25 cellular contexts compared by ENCODE assay signal in the genomic region with DNA sequence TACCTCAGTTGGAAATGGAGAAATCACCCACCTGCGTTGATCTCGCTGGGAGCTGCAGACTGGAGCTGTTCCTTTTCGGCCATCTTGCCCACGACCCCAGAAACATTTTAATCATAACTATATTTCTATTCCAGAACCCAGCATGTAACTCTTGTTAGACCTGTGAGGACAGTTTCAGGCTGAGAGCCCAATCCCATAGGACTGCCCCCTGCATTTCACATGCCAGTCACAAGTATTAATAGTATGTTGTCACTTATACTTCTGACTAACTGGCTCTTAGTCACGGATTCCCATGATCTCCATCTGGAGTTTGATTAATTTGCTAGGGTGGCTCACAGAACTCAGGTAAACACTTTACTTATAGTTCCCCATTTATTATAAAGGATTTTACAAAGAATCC.
"Had no signal": no experiment of that assay in that cellular context is flagged by ENCODE, and none has a peak within 500 bp of the region (broad histone marks: within the 10 kb centered on the region; RNA-seq: fewer than 3 reads in every experiment).

No MANE protein-coding gene starts in this region.

- ATAC-seq: activated CD8-positive, alpha-beta T cell treated with anti-CD3 and anti-CD28 coated beads, Interleukin-2, amount 10 ng/mL, durations not matched to agents 7 days and 5 days had no signal

- DNase-seq: activated CD4-positive, alpha-beta T cell treated with anti-CD3 and anti-CD28 coated beads, Interleukin-2, amount 10 ng/mL, durations not matched to agents 24 days and 14 days; activated CD4-positive, alpha-beta T cell treated with anti-CD3 and anti-CD28 coated beads, Interleukin-2, amount 50 U/mL, for 48 hours; activated CD8-positive, alpha-beta T cell treated with anti-CD3 and anti-CD28 coated beads, Interleukin-2, amount 10 ng/mL, durations not matched to agents 7 days and 5 days; activated gamma-delta T cell; activated naive CD4-positive, alpha-beta T cell treated with Interleukin-2 at 50 U/mL for 16 hours; activated naive CD8-positive, alpha-beta T cell treated with anti-CD3 and anti-CD28 coated beads, Interleukin-2, amount 10 ng/mL, durations not matched to agents 7 days and 5 days; activated T-cell treated with anti-CD3 and anti-CD28 coated beads, Interleukin-2, amount 50 U/mL, for 24 hours; amygdala; NCI-H1092 treated with DMSO at 0.1 percent for 48 hours; NCI-H1417; NCI-H146; NCI-H187; NCI-H2029 treated with DMSO at 0.1 percent for 48 hours; NCI-H2107; NCI-H2171; NCI-H510A; NCI-H526 treated with DMSO at 0.1 percent for 48 hours; NK-92 treated with Interleukin-12 subunit alpha and Interleukin-12 subunit beta, amount 100 ng/mL, for 24 hours; Right ventricle myocardium superior; SW 1271; T-helper 1 cell; T-helper 2 cell; T-helper 9 cell had no signal

- H3K4me3 ChIP-seq: ascending aorta, cardiac muscle cell had no signal
